22 cellular contexts compared by ENCODE assay signal in genomic region chrX:11089802-11090201, GRCh38. TPM values are rescaled to one million over a fixed set of nuclear protein-coding genes. Genes with fewer than 3 reads are reported as not detected.
DNase-seq lines count a peak whose midpoint lies in the region; ATAC-seq, FAIRE-seq and TF ChIP-seq lines count a peak whose summit lies in the region.
"Had no signal": no experiment of that assay in that cellular context is flagged by ENCODE, and none has a peak within 500 bp of the region (broad histone marks: within the 10 kb centered on the region; RNA-seq: fewer than 3 reads in every experiment).

No MANE protein-coding gene starts in this region.

- no peak overlapping the region for H4K5ac ChIP-seq in mesendoderm (ENCODE audit: low read length)

- POLR2A ChIA-PET in HepG2 (lab: Yijun Ruan, JAX) (no interaction called here), GM10248 (lab: Yijun Ruan, JAX) (no interaction called here)

- no peak overlapping the region for H3K23ac ChIP-seq in mesendoderm (ENCODE audit: low read length)

- intact Hi-C loops in HepG2 (cut with micrococcal nuclease; ENCODE audit: unreplicated experiment) = loop anchor here (10.0 kb wide), 1 partner anchor 185 kb away; no protein-coding TSS in a partner anchor
- intact Hi-C loops in right lobe of liver (cut with DNase I) = no loop called here

- no peak overlapping the region for H3K4ac ChIP-seq in mesendoderm (ENCODE audit: low read depth, low read length)

- no peak overlapping the region for H4K8ac ChIP-seq in mesendoderm (ENCODE audit: low read depth, low read length)

- H3K4me1 ChIP-seq in HepG2 (ENCODE audit: insufficient read depth, low read length) (no peaks in the 10 kb centered on the region), right lobe of liver (no peaks in the 10 kb centered on the region), astrocyte (ENCODE audit: insufficient read depth, low read length) (no peaks in the 10 kb centered on the region), mesendoderm (ENCODE audit: control insufficient read depth, low read depth, low read length) (no peaks in the 10 kb centered on the region)
- H3K4me1 ChIP-seq: BLaER1 had no signal

- no peak for ATAC-seq in HepG2
- ATAC-seq in right lobe of liver = no peak
- ATAC-seq: CD8-positive, alpha-beta T cell had no signal

- no peak for DNase-seq in HepG2 (ENCODE audit: low spot score)
- no peak for DNase-seq in right lobe of liver
- no peak for DNase-seq in astrocyte (ENCODE audit: low read depth)
- DNase-seq in mesendoderm = peak; percentile 16
- DNase-seq in activated CD4-positive, alpha-beta T cell treated with anti-CD3 and anti-CD28 coated beads for 4 hours = no peak
- DNase-seq in GM10248 (ENCODE audit: extremely low spot score) = no peak
- DNase-seq: CD4-positive, CD25-positive, alpha-beta regulatory T cell; CD8-positive, alpha-beta T cell; DMS 273 treated with DMSO at 0.1 percent for 48 hours; DMS79; GF-D8; GM23248; H7; HCEC 1CT had no signal

- no TSS peak for BruUV-seq in HepG2 (replicated peaks; lab: Mats Ljungman, UMichigan)

- no peak for TF ChIP-seq RAD21 in HepG2 (CRISPR knock-in tag; IDR thresholded peaks at IDR 0.05)

- no peak for TF ChIP-seq EP300 in HepG2 (IDR thresholded peaks at IDR 0.05; ENCODE audit: low read depth in 2 of 2, low read length in 2 of 2)
- no peak for TF ChIP-seq EP300 in HepG2 (CRISPR knock-in tag; IDR thresholded peaks at IDR 0.05; ENCODE audit: borderline replicate concordance)

- H2AFZ ChIP-seq in HepG2 (ENCODE audit: low read length) (no peak overlapping the region), astrocyte (ENCODE audit: low read depth, low read length) (no peak overlapping the region)
- H2AFZ ChIP-seq: GM23248 had no signal

- 86% methylated on average over 1 of the region's 1 CpG for WGBS in HepG2 (ENCODE audit: low lambda C conversion rate)
- 100% methylated on average over 1 of the region's 1 CpG for WGBS in right lobe of liver (ENCODE audit: insufficient coverage, low coverage, low lambda C conversion rate, missing lambda C conversion rate)
- WGBS in mesendoderm (ENCODE audit: extremely low coverage, insufficient coverage, low lambda C conversion rate) = no CpG with 5 or more reads among the region's 1 CpG

- no peaks in the 10 kb centered on the region for H3K4me1 Mint-ChIP-seq in astrocyte (ENCODE audit: low read depth, unreplicated experiment)
- H3K4me1 Mint-ChIP-seq: B cell; CD4-positive, CD25-positive, alpha-beta regulatory T cell had no signal

- no peaks in the 10 kb centered on the region for H3K36me3 ChIP-seq in HepG2 (replicated peaks in 1 of 2; ENCODE audit: control insufficient read depth in 1 of 2, insufficient read depth in 2 of 2, low read length in 2 of 2)
- no peaks in the 10 kb centered on the region for H3K36me3 ChIP-seq in right lobe of liver
- no peaks in the 10 kb centered on the region for H3K36me3 ChIP-seq in astrocyte (ENCODE audit: insufficient read depth, low read length)
- no peaks in the 10 kb centered on the region for H3K36me3 ChIP-seq in mesendoderm (ENCODE audit: control insufficient read depth, insufficient read depth, low read length)
- H3K36me3 ChIP-seq: BLaER1 had no signal

- no peak overlapping the region for H3K27ac Mint-ChIP-seq in astrocyte (ENCODE audit: unreplicated experiment)
- H3K27ac Mint-ChIP-seq: B cell; CD4-positive, CD25-positive, alpha-beta regulatory T cell; CD8-positive, alpha-beta T cell had no signal

- no peak for TF ChIP-seq POLR2A in HepG2 (IDR thresholded peaks at IDR 0.05; ENCODE audit: insufficient read depth in 1 of 2, low read depth in 2 of 2, low read length in 2 of 2)
- no peak for TF ChIP-seq POLR2A in right lobe of liver (IDR thresholded peaks at IDR 0.05)

- H3K79me1 ChIP-seq in mesendoderm (ENCODE audit: low read length) = no peaks in the 10 kb centered on the region

- H3K27me3 ChIP-seq in HepG2 (ENCODE audit: control insufficient read depth in 1 of 2, insufficient read depth in 2 of 2, low read length in 2 of 2) (no peaks in the 10 kb centered on the region), right lobe of liver (no peaks in the 10 kb centered on the region), astrocyte (ENCODE audit: insufficient read depth, low read length) (no peaks in the 10 kb centered on the region), mesendoderm (ENCODE audit: insufficient read depth, low read length, poor library complexity) (no peaks in the 10 kb centered on the region)

- in situ Hi-C loops in HepG2 (cut with HindIII; ENCODE audit: extremely low pct_ligation_motif_present, low pct_unique_long_range_greater_than_20kb) = no loop called here

- H3K9me3 ChIP-seq in HepG2 (ENCODE audit: low read length) = peaks cover 8% of the 10 kb centered on the region
- no peaks in the 10 kb centered on the region for H3K9me3 ChIP-seq in right lobe of liver
- H3K9me3 ChIP-seq in astrocyte (ENCODE audit: insufficient read depth, low read depth, low read length) = no peaks in the 10 kb centered on the region

- H3K9ac ChIP-seq in HepG2 (ENCODE audit: insufficient read depth, low read depth, low read length) (no peak overlapping the region), astrocyte (ENCODE audit: low read length) (no peak overlapping the region), mesendoderm (ENCODE audit: low read length) (no peak overlapping the region)
- H3K9ac ChIP-seq: BLaER1, GM23248 had no signal

- H3K27me3 Mint-ChIP-seq in astrocyte (ENCODE audit: low read depth, unreplicated experiment) = no peaks in the 10 kb centered on the region
- H3K27me3 Mint-ChIP-seq: B cell; CD4-positive, CD25-positive, alpha-beta regulatory T cell had no signal

- no peak overlapping the region for H2BK120ac ChIP-seq in mesendoderm (ENCODE audit: low read depth, low read length)

- no peaks in the 10 kb centered on the region for H4K20me1 ChIP-seq in HepG2 (ENCODE audit: insufficient read depth, low read length)
- H4K20me1 ChIP-seq in astrocyte (ENCODE audit: insufficient read depth, low read length) = no peaks in the 10 kb centered on the region
- H4K20me1 ChIP-seq: BLaER1 had no signal

- no peak overlapping the region for H2BK5ac ChIP-seq in mesendoderm (ENCODE audit: low read length)

- no peak overlapping the region for H3K27ac ChIP-seq in HepG2 (ENCODE audit: extremely low read length, insufficient read depth, low read length)
- no peak overlapping the region for H3K27ac ChIP-seq in right lobe of liver
- no peak overlapping the region for H3K27ac ChIP-seq in astrocyte (ENCODE audit: low read depth, low read length)
- no peak overlapping the region for H3K27ac ChIP-seq in mesendoderm (ENCODE audit: low read depth, low read length)
- H3K27ac ChIP-seq: 22Rv1, BLaER1, C4-2B, GM23248 had no signal

- H3K79me2 ChIP-seq in HepG2 (ENCODE audit: insufficient read depth, low read length) = no peaks in the 10 kb centered on the region
- H3K79me2 ChIP-seq in astrocyte (ENCODE audit: insufficient read depth, low read length) = no peaks in the 10 kb centered on the region
- H3K79me2 ChIP-seq in mesendoderm (ENCODE audit: control insufficient read depth, insufficient read depth, low read length) = no peaks in the 10 kb centered on the region

- H2AK5ac ChIP-seq in mesendoderm (ENCODE audit: low read length) = no peak overlapping the region

- H3K18ac ChIP-seq in mesendoderm (ENCODE audit: low read length) = no peak overlapping the region

- no peak overlapping the region for H3K56ac ChIP-seq in mesendoderm (ENCODE audit: low read length)

- no peaks in the 10 kb centered on the region for H3K36me3 Mint-ChIP-seq in astrocyte (ENCODE audit: low read depth, unreplicated experiment)
- H3K36me3 Mint-ChIP-seq: CD4-positive, CD25-positive, alpha-beta regulatory T cell; CD8-positive, alpha-beta T cell had no signal

- no peak overlapping the region for H2BK15ac ChIP-seq in mesendoderm (replicated peaks; ENCODE audit: low read depth)

- CTCF ChIA-PET in HepG2 (lab: Yijun Ruan, JAX; ENCODE audit: low intra/inter-chr PET ratio, low total read pairs) (no interaction called here), GM10248 (lab: Yijun Ruan, JAX) (no interaction called here)

- FAIRE-seq in HepG2 (lab: Jason Lieb, UNC) (no peak), astrocyte (lab: Jason Lieb, UNC) (peak; percentile 86)
- FAIRE-seq: A204.1, D721Med, GM19239, H1 had no signal

- no peak overlapping the region for H3K4me2 ChIP-seq in HepG2 (ENCODE audit: low read depth, low read length)
- no peak overlapping the region for H3K4me2 ChIP-seq in astrocyte (ENCODE audit: low read length)
- no peak overlapping the region for H3K4me2 ChIP-seq in mesendoderm (ENCODE audit: low read length)
- H3K4me2 ChIP-seq: BLaER1 had no signal

- H3K4me3 ChIP-seq in HepG2 (replicated peaks in 1 of 3; ENCODE audit: insufficient read depth in 1 of 3, low read depth in 2 of 3, low read length in 3 of 3) (no peak overlapping the region), right lobe of liver (no peak overlapping the region), astrocyte (ENCODE audit: insufficient read depth, low read depth, low read length) (no peak overlapping the region), mesendoderm (ENCODE audit: low read length) (no peak overlapping the region)
- H3K4me3 ChIP-seq: BLaER1, GM23248 had no signal

- H3K9me3 Mint-ChIP-seq in astrocyte (ENCODE audit: unreplicated experiment) = peaks cover 5% of the 10 kb centered on the region

- no peak overlapping the region for H3K4me3 Mint-ChIP-seq in astrocyte (ENCODE audit: unreplicated experiment)
- H3K4me3 Mint-ChIP-seq: B cell; CD4-positive, CD25-positive, alpha-beta regulatory T cell; CD8-positive, alpha-beta T cell had no signal

- no peak for TF ChIP-seq CTCF in HepG2 (CRISPR knock-in tag; IDR thresholded peaks at IDR 0.05)
- no peak for TF ChIP-seq CTCF in right lobe of liver (IDR thresholded peaks at IDR 0.05)
- no peak for TF ChIP-seq CTCF in astrocyte (IDR thresholded peaks at IDR 0.05; ENCODE audit: insufficient read depth, low read depth, low read length)
- TF ChIP-seq CTCF in GM10248 (IDR thresholded peaks at IDR 0.05; ENCODE audit: control extremely low read depth, extremely low read depth, low read depth, missing control alignments) = no peak

RNA-seq across cellular contexts. Expression of gene HCCS, which starts 21.3 kb away (rescaled TPM):
- total RNA-seq in HepG2 (2016; rRNA removed; fragmentation: Illumina TruSeq; extraction: Trizol) (16.7 and 28.6 TPM in 2 replicates), right lobe of liver (10 to 100 TPM in 5 of 6 experiments, 1 to 10 TPM in 1; 8.5 to 13.1 (median 10.3) TPM), astrocyte (38.0 and 39.2 TPM in 2 replicates)
- 4.0 and 4.5 TPM in 2 replicates for total RNA-seq in HepG2 (2016; cell fraction: cytosol; rRNA removed; fragmentation: Illumina TruSeq; extraction: Trizol; ENCODE audit: low read depth)
- 16.8 and 26.4 TPM in 2 replicates for total RNA-seq in HepG2 (2016; cell fraction: insoluble cytoplasmic fraction; rRNA removed; fragmentation: Illumina TruSeq; extraction: Trizol)
- 9.5 and 14.0 TPM in 2 replicates for total RNA-seq in HepG2 (2016; cell fraction: membrane; rRNA removed; fragmentation: Illumina TruSeq; extraction: Trizol)
- 8.1 and 9.8 TPM in 2 replicates for total RNA-seq in HepG2 (2016; cell fraction: nucleus; rRNA removed; fragmentation: Illumina TruSeq; extraction: Trizol)
- 12.5 and 15.4 TPM in 2 replicates for polyA plus RNA-seq in HepG2 (2011; rRNA removed)
- polyA plus RNA-seq in HepG2 (2011; cell fraction: cytosol; rRNA removed) = 10.4 and 15.3 TPM in 2 replicates
- polyA plus RNA-seq in HepG2 (2011; cell fraction: nucleus; rRNA removed) = 3.2 and 4.7 TPM in 2 replicates
- 23.5 and 24.6 TPM in 2 replicates for polyA plus RNA-seq in HepG2 (2012)
- polyA plus RNA-seq in HepG2 (2016; cell fraction: cytosol; fragmentation: Illumina TruSeq; extraction: Trizol; ENCODE audit: low read depth) = 7.0 and 10.8 TPM in 2 replicates
- 42.3 and 43.1 TPM in 2 replicates for polyA plus RNA-seq in HepG2 (2016; cell fraction: insoluble cytoplasmic fraction; fragmentation: Illumina TruSeq; extraction: Trizol; ENCODE audit: low read depth)
- 10.8 and 13.1 TPM in 2 replicates for polyA plus RNA-seq in HepG2 (2016; cell fraction: membrane; fragmentation: Illumina TruSeq; extraction: Trizol; ENCODE audit: low read depth)
- 17.0 and 18.5 TPM in 2 replicates for polyA plus RNA-seq in HepG2 (2016; cell fraction: nucleus; fragmentation: Illumina TruSeq; extraction: Trizol; ENCODE audit: insufficient read depth, low read depth)
- polyA minus RNA-seq in HepG2 (2011; rRNA and poly(A)+ RNA removed; ENCODE audit: low replicate concordance) = 8.2 and 36.9 TPM in 2 replicates
- polyA minus RNA-seq in HepG2 (2011; cell fraction: cytosol; rRNA and poly(A)+ RNA removed) = 5.6 and 7.8 TPM in 2 replicates
- polyA minus RNA-seq in HepG2 (2011; cell fraction: nucleus; rRNA and poly(A)+ RNA removed) = 4.1 and 5.2 TPM in 2 replicates
- polyA plus RNA-seq in mesendoderm (2013, experiment 1 of 2) = 43.3 TPM
- 42.3 TPM for polyA plus RNA-seq in mesendoderm (2013, experiment 2 of 2)
